ENCODE assay signal across 23 cellular contexts in the genomic region with DNA sequence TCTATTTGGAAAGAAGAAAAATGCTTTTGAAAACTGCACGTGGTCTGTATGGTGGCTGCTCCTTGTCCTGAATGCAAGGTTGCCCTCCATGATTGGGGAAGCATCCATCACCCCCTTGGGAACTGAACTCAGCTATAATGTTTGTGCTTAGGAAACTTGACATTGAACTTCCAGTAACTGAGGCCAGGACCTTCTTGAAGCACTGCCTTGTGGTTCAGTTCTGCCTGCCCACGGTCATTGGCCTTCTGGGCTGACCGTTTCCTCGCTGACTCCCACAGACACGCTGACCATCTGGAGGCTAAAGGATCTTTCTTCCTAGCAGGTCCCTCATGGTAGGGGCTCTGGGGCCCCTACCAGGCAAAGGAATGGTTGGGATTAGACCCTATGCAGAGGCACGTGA.
"Had no signal": no experiment of that assay in that cellular context is flagged by ENCODE, and none has a peak within 500 bp of the region (broad histone marks: within the 10 kb centered on the region; RNA-seq: fewer than 3 reads in every experiment).

No MANE protein-coding gene starts in this region.

- H3K36me3 ChIP-seq: prostate gland, right atrium auricular region, thoracic aorta, tibial nerve, upper lobe of left lung had no signal

- H3K27me3 ChIP-seq: dorsolateral prefrontal cortex, right atrium auricular region, tibial nerve, upper lobe of left lung had no signal

- H3K4me3 Mint-ChIP-seq: mesothelial cell of epicardium; nephron; stimulated activated memory B cell treated with anti-CD40 and anti-IgM and Interleukin-4, amounts not matched to agents 10 μg/mL and 1 μg/mL and 100 μg/mL, for 72 hours; stimulated activated naive CD8-positive, alpha-beta T cell treated with anti-CD3 and anti-CD28 coated beads, Interleukin-15, Interleukin-2, amounts not matched to agents 100 ng/mL and 50 ng/mL, for 24 hours had no signal

- H3K27me3 Mint-ChIP-seq: naive B cell; stimulated activated memory B cell treated with anti-CD40 and anti-IgM and Interleukin-4, amounts not matched to agents 10 μg/mL and 1 μg/mL and 100 μg/mL, for 72 hours; stimulated activated naive CD8-positive, alpha-beta T cell treated with anti-CD3 and anti-CD28 coated beads, Interleukin-15, Interleukin-2, amounts not matched to agents 100 ng/mL and 50 ng/mL, for 24 hours had no signal

- H3K4me2 ChIP-seq: smooth muscle cell had no signal

- FAIRE-seq: colon, frontal cortex, keratinocyte had no signal

- H3K4me1 Mint-ChIP-seq: mesothelial cell of epicardium had no signal

- DNase-seq: dorsolateral prefrontal cortex; effector CD4-positive, alpha-beta T cell; mesenchymal stem cell; mucosa of descending colon; naive B cell; nucleus accumbens; stimulated activated CD4-positive, alpha-beta T cell treated with anti-CD3 and anti-CD28 coated beads, Interleukin-12 subunit alpha, Interleukin-12 subunit beta, amount 100 ng/mL, for 4 hours; stimulated activated CD4-positive, alpha-beta T cell treated with anti-CD3 and anti-CD28 coated beads, Interleukin-1b, Interleukin-23, amount 100 ng/mL, for 48 hours; stimulated activated CD4-positive, alpha-beta T cell treated with anti-CD3 and anti-CD28 coated beads, Interleukin-4, amount 100 ng/mL, for 1 hour; upper lobe of left lung had no signal

- H3K27ac Mint-ChIP-seq: mesothelial cell of epicardium; nephron; stimulated activated memory B cell treated with anti-CD40 and anti-IgM and Interleukin-4, amounts not matched to agents 10 μg/mL and 1 μg/mL and 100 μg/mL, for 72 hours; stimulated activated naive CD8-positive, alpha-beta T cell treated with anti-CD3 and anti-CD28 coated beads, Interleukin-15, Interleukin-2, amounts not matched to agents 100 ng/mL and 50 ng/mL, for 24 hours had no signal

- H3K27ac ChIP-seq: prostate gland, right atrium auricular region, thoracic aorta, tibial nerve, upper lobe of left lung had no signal

- H3K4me3 ChIP-seq: mucosa of descending colon, prostate gland, right atrium auricular region, smooth muscle cell, thoracic aorta, tibial nerve, upper lobe of left lung had no signal

- ATAC-seq: mucosa of descending colon; sciatic nerve; stimulated activated memory B cell treated with anti-CD40 and anti-IgM and Interleukin-4, amounts not matched to agents 10 μg/mL and 1 μg/mL and 100 μg/mL, for 72 hours had no signal

- H3K36me3 Mint-ChIP-seq: mesothelial cell of epicardium had no signal

- H3K4me1 ChIP-seq: prostate gland, tibial nerve had no signal

- H3K9me3 ChIP-seq: mucosa of descending colon, prostate gland, right atrium auricular region, thoracic aorta, tibial nerve, upper lobe of left lung had no signal
